ENCODE assay signal across 1 cellular context in genomic region chr14:22929104-22929847, GRCh38.
TF ChIP-seq lines count a peak whose summit lies in the region.

PRMT5 (minus strand) TSS chr14:22929376; CDS start chr14:22929361, 15 bp downstream.

TF ChIP-seq in HepG2, 621 proteins besides CTCF, POLR2A, EP300 and RAD21 (continued from another document and continues in another):
- TF ChIP-seq ZNF432 (CRISPR knock-in tag; IDR thresholded peaks at IDR 0.05; ENCODE audit: borderline replicate concordance) = no peak
- TF ChIP-seq ISX (CRISPR knock-in tag; conservative IDR thresholded peaks at IDR 0.05) = peak; percentile 93; the same call in 1 of the 2 replicates
- TF ChIP-seq ZNF740 (CRISPR knock-in tag; IDR thresholded peaks at IDR 0.05) = peak; percentile 88
- no peak for TF ChIP-seq GPBP1L1 (CRISPR knock-in tag; IDR thresholded peaks at IDR 0.05)
- peak; percentile 39 for TF ChIP-seq GMEB2 (CRISPR knock-in tag; IDR thresholded peaks at IDR 0.05; ENCODE audit: low read depth)
- peak; percentile 99 for TF ChIP-seq ARNT2 (CRISPR knock-in tag; IDR thresholded peaks at IDR 0.05; ENCODE audit: low read depth)
- TF ChIP-seq PLRG1 (conservative IDR thresholded peaks at IDR 0.05) = no peak
- TF ChIP-seq RXRB (CRISPR knock-in tag; IDR thresholded peaks at IDR 0.05; ENCODE audit: borderline replicate concordance) = peak; percentile 97
- TF ChIP-seq FOXM1 (CRISPR knock-in tag; IDR thresholded peaks at IDR 0.05) = peak; percentile 85; the same call in 1 of the 2 replicates
- peak; percentile 98 for TF ChIP-seq MTERF4 (CRISPR knock-in tag; IDR thresholded peaks at IDR 0.05)
- peak; percentile 100 for TF ChIP-seq POLR2G (IDR thresholded peaks at IDR 0.05; ENCODE audit: low read depth, low read length)
- no peak; the same call in 1 of the 2 replicates for TF ChIP-seq PAX8 (CRISPR knock-in tag; IDR thresholded peaks at IDR 0.05; ENCODE audit: borderline replicate concordance)
- peak; percentile 74 for TF ChIP-seq ZNF550 (CRISPR knock-in tag; IDR thresholded peaks at IDR 0.05; ENCODE audit: borderline replicate concordance)
- TF ChIP-seq ZNF768 (CRISPR knock-in tag; IDR thresholded peaks at IDR 0.05) = peak; percentile 82
- TF ChIP-seq KDM6A (CRISPR knock-in tag; IDR thresholded peaks at IDR 0.05; ENCODE audit: low read depth) = peak; percentile 51; the same call in 1 of the 2 replicates
- peak; percentile 99 for TF ChIP-seq ZNF792 (CRISPR knock-in tag; IDR thresholded peaks at IDR 0.05)
- peak; percentile 100 for TF ChIP-seq SAFB2 (CRISPR knock-in tag; IDR thresholded peaks at IDR 0.05; ENCODE audit: borderline replicate concordance, low read depth)
- peak; percentile 41; the same call in 1 of the 2 replicates for TF ChIP-seq PRDM15 (CRISPR knock-in tag; IDR thresholded peaks at IDR 0.05)
- peak; percentile 87; the same call in 1 of the 2 replicates for TF ChIP-seq REL (CRISPR knock-in tag; conservative IDR thresholded peaks at IDR 0.05)
- TF ChIP-seq DBP (CRISPR knock-in tag; IDR thresholded peaks at IDR 0.05; ENCODE audit: not compliant biosample characterization) = peak; percentile 99
- peak; percentile 81 for TF ChIP-seq SP5 (CRISPR knock-in tag; IDR thresholded peaks at IDR 0.05; ENCODE audit: borderline replicate concordance, low read depth)
- TF ChIP-seq HMG20B (CRISPR knock-in tag; conservative IDR thresholded peaks at IDR 0.05) = peak; percentile 91
- peak; percentile 99 for TF ChIP-seq SAP130 (CRISPR knock-in tag; IDR thresholded peaks at IDR 0.05; ENCODE audit: low read depth)
- peak; percentile 98 for TF ChIP-seq ZNF407 (CRISPR knock-in tag; IDR thresholded peaks at IDR 0.05; ENCODE audit: not compliant biosample characterization)
- no peak for TF ChIP-seq CERS6 (CRISPR knock-in tag; IDR thresholded peaks at IDR 0.05)
- no peak for TF ChIP-seq MATR3 (CRISPR knock-in tag; IDR thresholded peaks at IDR 0.05)
- no peak for TF ChIP-seq NFIC (IDR thresholded peaks at IDR 0.05; ENCODE audit: low read length)
- peak; percentile 62; the same call in 1 of the 2 replicates for TF ChIP-seq RBAK (CRISPR knock-in tag; IDR thresholded peaks at IDR 0.05)
- TF ChIP-seq SRY (CRISPR knock-in tag; IDR thresholded peaks at IDR 0.05) = peak; percentile 99
- peak; percentile 99 for TF ChIP-seq ZBTB25 (CRISPR knock-in tag; IDR thresholded peaks at IDR 0.05)
- TF ChIP-seq HOXD1 (CRISPR knock-in tag; IDR thresholded peaks at IDR 0.05) = 0 out of 2 replicates have a peak, but pooled peaks have one; percentile 79
- TF ChIP-seq ZNF367 (CRISPR knock-in tag; IDR thresholded peaks at IDR 0.05; ENCODE audit: borderline replicate concordance) = no peak; the same call in 1 of the 2 replicates
- peak; percentile 98 for TF ChIP-seq SALL1 (CRISPR knock-in tag; IDR thresholded peaks at IDR 0.05)
- TF ChIP-seq ZNF468 (CRISPR knock-in tag; IDR thresholded peaks at IDR 0.05) = no peak
- TF ChIP-seq CBX5 (CRISPR knock-in tag; IDR thresholded peaks at IDR 0.05; ENCODE audit: borderline replicate concordance) = peak; percentile 96
- TF ChIP-seq LCORL (IDR thresholded peaks at IDR 0.05) = no peak
- TF ChIP-seq LCORL (CRISPR knock-in tag; IDR thresholded peaks at IDR 0.05) = peak; percentile 82; the same call in 1 of the 2 replicates
- peak; percentile 85 for TF ChIP-seq DNMT3B (CRISPR knock-in tag; conservative IDR thresholded peaks at IDR 0.05)
- TF ChIP-seq KAT7 (CRISPR knock-in tag; IDR thresholded peaks at IDR 0.05; ENCODE audit: borderline replicate concordance) = peak; percentile 88; the same call in 1 of the 2 replicates
- TF ChIP-seq IKZF1 (IDR thresholded peaks at IDR 0.05) = no peak
- TF ChIP-seq SOX5 (CRISPR knock-in tag; IDR thresholded peaks at IDR 0.05; ENCODE audit: borderline replicate concordance) = peak; percentile 80; the same call in 1 of the 2 replicates
- TF ChIP-seq ZNF83 (CRISPR knock-in tag; IDR thresholded peaks at IDR 0.05; ENCODE audit: borderline replicate concordance) = peak; percentile 81; the same call in 1 of the 2 replicates
- TF ChIP-seq ZMYM2 (CRISPR knock-in tag; IDR thresholded peaks at IDR 0.05) = peak; percentile 62; the same call in 1 of the 2 replicates
- peak; percentile 100 for TF ChIP-seq MIER3 (CRISPR knock-in tag; IDR thresholded peaks at IDR 0.05; ENCODE audit: borderline replicate concordance)
